In the genomic region with DNA sequence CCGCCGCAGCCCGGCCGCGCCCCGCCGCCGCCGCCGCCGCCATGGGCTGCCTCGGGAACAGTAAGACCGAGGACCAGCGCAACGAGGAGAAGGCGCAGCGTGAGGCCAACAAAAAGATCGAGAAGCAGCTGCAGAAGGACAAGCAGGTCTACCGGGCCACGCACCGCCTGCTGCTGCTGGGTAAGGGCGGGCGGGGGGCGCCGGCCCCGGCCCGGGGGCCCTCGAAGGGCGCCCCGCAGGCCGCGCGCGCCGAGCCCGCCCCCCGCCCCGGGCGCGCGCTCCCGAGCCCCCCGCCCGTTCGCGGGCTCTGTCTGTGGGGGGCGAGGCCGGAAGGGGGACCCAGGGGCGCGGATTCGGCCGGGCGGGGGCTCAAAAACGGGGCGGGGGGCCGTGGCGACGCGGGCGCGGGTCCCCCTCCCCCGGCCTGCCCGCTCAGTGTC, we compare ENCODE assay signal across 8 cellular contexts. TPM values are rescaled to one million over a fixed set of nuclear protein-coding genes. Genes with fewer than 3 reads are reported as not detected.
DNase-seq lines count a peak whose midpoint lies in the region; ATAC-seq and TF ChIP-seq lines count a peak whose summit lies in the region.

No MANE protein-coding gene starts in this region.

- no peaks in the 10 kb centered on the region for H3K27me3 ChIP-seq in BLaER1 treated with 17β-estradiol and CSF1 and Interleukin-3, amounts not matched to agents 10 nM and 100 nM
- H3K27me3 ChIP-seq in SU-DHL-6 (ENCODE audit: low read length), result no peaks in the 10 kb centered on the region

- H3K4me1 ChIP-seq in BLaER1 treated with 17β-estradiol and CSF1 and Interleukin-3, amounts not matched to agents 10 nM and 100 nM, result peaks cover 45 to 65% (median 53%) of the 10 kb centered on the region in 10 experiments

- peak overlapping the region; percentile 86 to 98 (median 95) for H3K27ac ChIP-seq in BLaER1 treated with 17β-estradiol and CSF1 and Interleukin-3, amounts not matched to agents 10 nM and 100 nM
- H3K27ac ChIP-seq in SU-DHL-6 (ENCODE audit: low read depth, low read length) (peak overlapping the region; percentile 89), caudate nucleus (ENCODE audit: low read depth, low read length) (peak overlapping the region; percentile 92)

- peak overlapping the region in 1 of 11 experiments; percentile 21; a peak in 1 of 22 replicates for H3K4me2 ChIP-seq in BLaER1 treated with 17β-estradiol and CSF1 and Interleukin-3, amounts not matched to agents 10 nM and 100 nM
- H3K4me2 ChIP-seq in SU-DHL-6 (ENCODE audit: low read depth, low read length, poor library complexity, severe bottlenecking), result peak overlapping the region; percentile 99

- peak in 4 of 61 donors; percentile 32 to 51 (median 43) for DNase-seq in caudate nucleus (lab: John Stamatoyannopoulos, UW)
- DNase-seq in lower leg skin (ENCODE audit: low spot score in 2 of 2), result no peak
- DNase-seq in posterior vena cava (ENCODE audit: low spot score), result no peak

- H3K36me3 Mint-ChIP-seq in stimulated activated naive CD8-positive, alpha-beta T cell treated with anti-CD3 and anti-CD28 coated beads, Interleukin-15, Interleukin-2, amounts not matched to agents 100 ng/mL and 50 ng/mL, for 24 hours (ENCODE audit: low read depth), result peaks cover 37% of the 10 kb centered on the region

- no peaks in the 10 kb centered on the region for H3K9me3 Mint-ChIP-seq in stimulated activated naive CD8-positive, alpha-beta T cell treated with anti-CD3 and anti-CD28 coated beads, Interleukin-15, Interleukin-2, amounts not matched to agents 100 ng/mL and 50 ng/mL, for 24 hours

- H2AFZ ChIP-seq in SU-DHL-6 (ENCODE audit: low read depth, low read length, severe bottlenecking), result no peak overlapping the region

- peaks cover 58% of the 10 kb centered on the region for H3K4me1 Mint-ChIP-seq in stimulated activated naive CD8-positive, alpha-beta T cell treated with anti-CD3 and anti-CD28 coated beads, Interleukin-15, Interleukin-2, amounts not matched to agents 100 ng/mL and 50 ng/mL, for 24 hours (ENCODE audit: low read depth)

- no peak for TF ChIP-seq POLR2A in lower leg skin (IDR thresholded peaks at IDR 0.05)

- peak overlapping the region; percentile 94 for H3K4me3 Mint-ChIP-seq in stimulated activated naive CD8-positive, alpha-beta T cell treated with anti-CD3 and anti-CD28 coated beads, Interleukin-15, Interleukin-2, amounts not matched to agents 100 ng/mL and 50 ng/mL, for 24 hours

- H3K36me3 ChIP-seq in BLaER1 treated with 17β-estradiol and CSF1 and Interleukin-3, amounts not matched to agents 10 nM and 100 nM, result peaks cover 10 to 31% (median 18%) of the 10 kb centered on the region in 11 experiments; a peak in 21 of 22 replicates
- peaks cover 14% of the 10 kb centered on the region; the same call in 1 of the 2 replicates for H3K36me3 ChIP-seq in SU-DHL-6 (ENCODE audit: low read length)

- no peaks in the 10 kb centered on the region for H3K9me2 ChIP-seq in SU-DHL-6 (replicated peaks; ENCODE audit: insufficient read depth, low read length)

- H3K9ac ChIP-seq in BLaER1 treated with 17β-estradiol and CSF1 and Interleukin-3, amounts not matched to agents 10 nM and 100 nM, result peak overlapping the region; percentile 88 to 99 (median 96)
- peak overlapping the region; percentile 95 for H3K9ac ChIP-seq in SU-DHL-6 (ENCODE audit: low read length)

- H3F3A ChIP-seq in SU-DHL-6 (ENCODE audit: insufficient read depth), result peaks cover 24% of the 10 kb centered on the region

- WGBS in lower leg skin, 2 donors, result 0% methylated on average over 1 to 26 of the region's 63 CpGs

- peaks cover 52% of the 10 kb centered on the region for H3K79me2 ChIP-seq in SU-DHL-6 (ENCODE audit: insufficient read depth, low read length)

- H3K27me3 Mint-ChIP-seq in stimulated activated naive CD8-positive, alpha-beta T cell treated with anti-CD3 and anti-CD28 coated beads, Interleukin-15, Interleukin-2, amounts not matched to agents 100 ng/mL and 50 ng/mL, for 24 hours, result no peaks in the 10 kb centered on the region

- TF ChIP-seq CTCF in SU-DHL-6 (IDR thresholded peaks at IDR 0.05; ENCODE audit: insufficient read depth, low read length, poor library complexity, severe bottlenecking) (no peak), lower leg skin (IDR thresholded peaks at IDR 0.05) (no peak)

- peak overlapping the region; percentile 97 for H3K27ac Mint-ChIP-seq in stimulated activated naive CD8-positive, alpha-beta T cell treated with anti-CD3 and anti-CD28 coated beads, Interleukin-15, Interleukin-2, amounts not matched to agents 100 ng/mL and 50 ng/mL, for 24 hours

- peak overlapping the region; percentile 66 to 91 (median 80) for H3K4me3 ChIP-seq in BLaER1 treated with 17β-estradiol and CSF1 and Interleukin-3, amounts not matched to agents 10 nM and 100 nM
- H3K4me3 ChIP-seq in SU-DHL-6 (ENCODE audit: insufficient read depth, low read length, poor library complexity, severe bottlenecking), result peak overlapping the region; percentile 87
- H3K4me3 ChIP-seq in lower leg skin (ENCODE audit: low read depth, poor library complexity, severe bottlenecking), result peak overlapping the region; percentile 69

- ATAC-seq in HG02759 (IDR thresholded peaks at IDR 0.05; ENCODE audit: unreplicated experiment), result peak; percentile 3
- no peak for ATAC-seq in GM19351 (IDR thresholded peaks at IDR 0.05; ENCODE audit: unreplicated experiment)

- H3K9me3 ChIP-seq in BLaER1 treated with 17β-estradiol and CSF1 and Interleukin-3, amounts not matched to agents 10 nM and 100 nM (replicated peaks in 1 of 11), result peaks cover 0 to 8% (median 0%) of the 10 kb centered on the region in 11 experiments; a peak in 6 of 22 replicates
- no peaks in the 10 kb centered on the region for H3K9me3 ChIP-seq in SU-DHL-6 (ENCODE audit: insufficient read depth, low read length)

- intact Hi-C loops in lower leg skin (cut with DNase I; ENCODE audit: low total_unique reads) (loop anchor here (5.0 kb wide), 1 partner anchor 91 kb away; the partner anchor contains the start of gene NELFCD), posterior vena cava (cut with DNase I) (loop anchor here in 1 of 2 donors (10.0 kb wide), 1 partner anchor 93 kb away; the partner anchor contains the start of gene NELFCD)

- H4K20me1 ChIP-seq in BLaER1 treated with 17β-estradiol and CSF1 and Interleukin-3, amounts not matched to agents 10 nM and 100 nM, result peaks cover 39 to 58% (median 51%) of the 10 kb centered on the region in 11 experiments
- H4K20me1 ChIP-seq in SU-DHL-6 (ENCODE audit: low read depth, low read length), result peaks cover 18% of the 10 kb centered on the region

RNA-seq across cellular contexts. Expression of gene GNAS, which starts 39.2 kb away (rescaled TPM):
- total RNA-seq in lower leg skin, result 100 to 1,000 TPM; 335 to 473 (median 391) TPM
- 100 to 1,000 TPM; 651 to 700 TPM for total RNA-seq in posterior vena cava

RNA-seq across cellular contexts. Expression of gene GNAS-AS1, which starts 41.0 kb away (rescaled TPM):
- total RNA-seq in lower leg skin (under 1 TPM in 1 of 4 donors, not detected in 3; 0.39 TPM), posterior vena cava (not detected)
